8 cellular contexts compared by ENCODE assay signal in the genomic region with DNA sequence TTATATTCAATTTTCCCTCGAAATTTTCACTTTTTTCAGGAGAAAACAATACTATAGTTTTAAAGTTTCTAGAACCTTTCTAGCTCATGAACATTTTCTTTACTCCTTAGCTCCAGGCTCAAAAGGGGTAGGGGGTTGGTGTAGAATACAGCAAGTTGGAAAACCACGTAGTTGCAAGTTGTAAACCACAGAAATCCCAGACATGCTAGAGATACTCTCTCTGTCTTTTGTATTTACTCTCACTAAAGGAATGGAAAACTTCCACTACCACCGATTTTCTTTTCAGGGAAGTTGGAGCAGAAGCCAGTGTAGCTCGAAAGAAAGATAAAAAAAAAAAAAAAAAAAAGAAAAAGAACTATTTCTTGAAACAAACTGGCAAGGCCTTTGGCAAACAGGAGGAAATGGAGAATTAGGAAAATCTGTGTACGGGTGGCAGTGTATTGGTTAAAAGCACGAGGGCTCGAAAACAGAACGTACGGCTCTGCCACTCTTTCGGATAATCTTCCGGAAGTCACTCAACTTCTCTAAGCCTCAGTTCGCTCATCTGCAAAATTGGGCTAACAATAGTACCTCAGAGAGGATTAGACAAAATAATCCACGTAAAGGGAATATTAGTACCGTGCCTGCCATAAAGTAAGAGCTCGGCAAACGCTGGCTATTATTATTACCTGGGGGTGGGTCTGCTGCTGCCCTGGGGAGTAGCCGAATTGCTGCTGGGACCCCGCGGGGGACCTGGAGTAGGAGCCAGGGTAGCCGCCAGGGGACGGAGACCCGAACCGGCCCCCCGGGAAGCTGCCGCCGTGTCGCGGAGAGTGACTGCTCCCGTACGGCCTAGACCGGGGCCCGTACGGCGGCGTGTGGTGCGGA. TPM values are rescaled to one million over a fixed set of nuclear protein-coding genes. Genes with fewer than 3 reads are reported as not detected.
DNase-seq lines count a peak whose midpoint lies in the region; ATAC-seq, FAIRE-seq and TF ChIP-seq lines count a peak whose summit lies in the region.

No MANE protein-coding gene starts in this region.

- no peaks in the 10 kb centered on the region for H3K27me3 ChIP-seq in SJSA1 (replicated peaks)
- no peaks in the 10 kb centered on the region for H3K27me3 ChIP-seq in endothelial cell of umbilical vein (ENCODE audit: control insufficient read depth in 2 of 2, insufficient read depth in 2 of 2, low read length in 2 of 2)
- no peaks in the 10 kb centered on the region for H3K27me3 ChIP-seq in muscle layer of duodenum (ENCODE audit: low read depth, low read length)

- peak overlapping the region; percentile 73 for H3K27ac ChIP-seq in SJSA1
- H3K27ac ChIP-seq in endothelial cell of umbilical vein (ENCODE audit: insufficient read depth, low read depth, low read length), result peak overlapping the region; percentile 67
- H3K27ac ChIP-seq in muscle layer of duodenum (ENCODE audit: low read length), result peak overlapping the region; percentile 94

- no peaks in the 10 kb centered on the region for H3K9me1 ChIP-seq in endothelial cell of umbilical vein (replicated peaks; ENCODE audit: control insufficient read depth, extremely low read depth, insufficient read depth, low read length)

- H3K4me3 ChIP-seq in SJSA1 (peak overlapping the region; percentile 90), endothelial cell of umbilical vein (replicated peaks in 1 of 3; ENCODE audit: insufficient read depth in 1 of 3, low read depth in 1 of 3, low read length in 3 of 3) (peak overlapping the region; percentile 63 to 99 (median 99)), muscle layer of duodenum (ENCODE audit: low read depth in 1 of 2, low read length in 2 of 2) (peak overlapping the region; percentile 99)

- H3K36me3 ChIP-seq in SJSA1 (peaks cover 21% of the 10 kb centered on the region), endothelial cell of umbilical vein (ENCODE audit: control insufficient read depth in 2 of 2, extremely low read depth in 1 of 2, insufficient read depth in 2 of 2, low read length in 2 of 2) (no peaks in the 10 kb centered on the region), muscle layer of duodenum (ENCODE audit: control insufficient read depth in 1 of 2, insufficient read depth in 2 of 2, low read length in 2 of 2) (peaks cover 0 to 8% of the 10 kb centered on the region in 2 donors)

- no peak for FAIRE-seq in endothelial cell of umbilical vein (lab: Jason Lieb, UNC)

- CTCF ChIA-PET in endothelial cell of umbilical vein (lab: Charles Lee), result interaction anchor here (0.6 to 3.7 kb wide), 11 partner anchors 9 to 582 kb away, joined by 3 to 23 read pairs (median 3); no protein-coding TSS in a partner anchor

- ATAC-seq in GM18498 (IDR thresholded peaks at IDR 0.05; ENCODE audit: unreplicated experiment) (peak; percentile 3), HG03064 (IDR thresholded peaks at IDR 0.05; ENCODE audit: low read depth, unreplicated experiment) (peak; percentile 44), GM21381 (IDR thresholded peaks at IDR 0.05; ENCODE audit: unreplicated experiment) (no peak)

- TSS peak; percentile 68 for BruUV-seq in endothelial cell of umbilical vein (replicated peaks; lab: Mats Ljungman, UMichigan)

- intact Hi-C loops in endothelial cell of umbilical vein (cut with micrococcal nuclease), result loop anchor here (1.0 to 10.0 kb wide), 4 partner anchors 165 to 1571 kb away; a partner anchor contains a TSS

- H3K4me1 ChIP-seq in SJSA1 (replicated peaks) (peaks cover 16% of the 10 kb centered on the region), endothelial cell of umbilical vein (ENCODE audit: control insufficient read depth, extremely low read depth, insufficient read depth, low read length) (peaks cover 14% of the 10 kb centered on the region), muscle layer of duodenum (ENCODE audit: control insufficient read depth in 1 of 2, insufficient read depth in 2 of 2, low read length in 2 of 2) (peaks cover 12 to 21% of the 10 kb centered on the region in 2 donors)

- H4K20me1 ChIP-seq in endothelial cell of umbilical vein (replicated peaks; ENCODE audit: control insufficient read depth, extremely low read depth, insufficient read depth, low read length), result no peaks in the 10 kb centered on the region

- peak; percentile 49 for DNase-seq in ACHN
- DNase-seq in SJSA1 (ENCODE audit: low read depth in 1 of 2, low spot score in 2 of 2), result peak in 1 of 2 experiments; percentile 29
- no peak for DNase-seq in endothelial cell of umbilical vein (ENCODE audit: low read depth, low spot score)
- no peak for DNase-seq in GDM1 (lab: John Stamatoyannopoulos, UW)

- H3K79me2 ChIP-seq in endothelial cell of umbilical vein (ENCODE audit: control insufficient read depth, insufficient read depth, low read length), result peaks cover 53% of the 10 kb centered on the region

- peak overlapping the region; percentile 92 for H3K4me2 ChIP-seq in endothelial cell of umbilical vein (ENCODE audit: insufficient read depth, low read length)

- H3K9ac ChIP-seq in endothelial cell of umbilical vein (replicated peaks; ENCODE audit: extremely low read depth, insufficient read depth, low read length), result peak overlapping the region; percentile 75

- no peak for TF ChIP-seq POLR2A in endothelial cell of umbilical vein (IDR thresholded peaks at IDR 0.05; ENCODE audit: low read depth, low read length)

- peak overlapping the region; percentile 91 for H2AFZ ChIP-seq in endothelial cell of umbilical vein (ENCODE audit: low read depth, low read length)

- in situ Hi-C loops in ACHN (cut with HindIII; ENCODE audit: low pct_ligation_motif_present, low pct_unique_long_range_greater_than_20kb, low sequenced_read_pairs), result no loop called here

- peaks cover 2% of the 10 kb centered on the region for H3K9me3 ChIP-seq in SJSA1 (replicated peaks)
- H3K9me3 ChIP-seq in endothelial cell of umbilical vein (replicated peaks; ENCODE audit: control insufficient read depth, insufficient read depth, low read length), result no peaks in the 10 kb centered on the region
- no peaks in the 10 kb centered on the region for H3K9me3 ChIP-seq in muscle layer of duodenum (ENCODE audit: control insufficient read depth in 1 of 2, low read length in 2 of 2)

- no peak for TF ChIP-seq CTCF in endothelial cell of umbilical vein (IDR thresholded peaks at IDR 0.05; ENCODE audit: extremely low read depth in 1 of 2, insufficient read depth in 1 of 2, low read depth in 1 of 2, low read length in 2 of 2)

- dilution Hi-C loops in endothelial cell of umbilical vein (cut with MboI; ENCODE audit: extremely low pct_ligation_motif_present, low sequenced_read_pairs), result no loop called here

- POLR2A ChIA-PET in endothelial cell of umbilical vein (lab: Charles Lee), result interaction anchor here (0.5 kb wide), 1 partner anchor 120 kb away, joined by 3 read pairs; no protein-coding TSS in a partner anchor

TF ChIP-seq in endothelial cell of umbilical vein, 7 proteins besides CTCF, POLR2A, EP300 and RAD21:
- TF ChIP-seq POLR2AphosphoS5 (IDR thresholded peaks at IDR 0.05; ENCODE audit: insufficient read depth, low read depth, low read length) (no peak), EZH2 (IDR thresholded peaks at IDR 0.05; ENCODE audit: borderline replicate concordance, low read depth, low read length, severe bottlenecking) (no peak), JUN (IDR thresholded peaks at IDR 0.05; ENCODE audit: borderline replicate concordance, insufficient read depth, insufficient read length, low read depth) (no peak), FOS (IDR thresholded peaks at IDR 0.05; ENCODE audit: borderline replicate concordance, insufficient read depth, low read length) (no peak), GATA2 (IDR thresholded peaks at IDR 0.05; ENCODE audit: insufficient read depth, insufficient read length, low read depth, low read length) (no peak), MYC (IDR thresholded peaks at IDR 0.05; ENCODE audit: low read depth, low read length) (no peak)
- TF ChIP-seq, protein P1, sequence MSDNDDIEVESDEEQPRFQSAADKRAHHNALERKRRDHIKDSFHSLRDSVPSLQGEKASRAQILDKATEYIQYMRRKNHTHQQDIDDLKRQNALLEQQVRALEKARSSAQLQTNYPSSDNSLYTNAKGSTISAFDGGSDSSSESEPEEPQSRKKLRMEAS (IDR thresholded peaks at IDR 0.05; ENCODE audit: insufficient read depth, insufficient read length), result no peak

RNA-seq across cellular contexts. Expression of a gene that starts 0.6 kb away (rescaled TPM):
- 40.1 and 53.2 TPM in 2 replicates for total RNA-seq in SJSA1 (2014; rRNA removed; shearing (Covaris generic))
- 40.5 and 40.9 TPM in 2 replicates for total RNA-seq in endothelial cell of umbilical vein
- polyA plus RNA-seq in endothelial cell of umbilical vein, result 47.7 and 56.4 TPM in 2 replicates
- polyA plus RNA-seq in endothelial cell of umbilical vein (2011; cell fraction: cytosol; rRNA removed), result 29.8 and 36.1 TPM in 2 replicates
- polyA plus RNA-seq in endothelial cell of umbilical vein (2011; cell fraction: nucleus; rRNA removed), result 11.1 and 15.3 TPM in 2 replicates
- 34.2 and 34.6 TPM in 2 replicates for polyA plus RNA-seq in endothelial cell of umbilical vein (2012)
- polyA minus RNA-seq in endothelial cell of umbilical vein, result 3.3 and 3.9 TPM in 2 replicates
- polyA minus RNA-seq in endothelial cell of umbilical vein (2011; cell fraction: cytosol; rRNA and poly(A)+ RNA removed), result 13.8 TPM
- polyA minus RNA-seq in endothelial cell of umbilical vein (2011; cell fraction: nucleus; rRNA and poly(A)+ RNA removed), result 6.2 and 7.8 TPM in 2 replicates

RNA-seq across cellular contexts. Expression of a gene that starts 1.0 kb away (rescaled TPM):
- 17.1 and 20.5 TPM in 2 replicates for total RNA-seq in SJSA1 (2014; rRNA removed; shearing (Covaris generic))
- 1.4 and 2.2 TPM in 2 replicates for total RNA-seq in endothelial cell of umbilical vein
- polyA plus RNA-seq in endothelial cell of umbilical vein, result 0.91 and 1.2 TPM in 2 replicates
- polyA plus RNA-seq in endothelial cell of umbilical vein (2011; cell fraction: cytosol; rRNA removed), result 1.3 and 1.5 TPM in 2 replicates
- polyA plus RNA-seq in endothelial cell of umbilical vein (2011; cell fraction: nucleus; rRNA removed), result 0.94 and 1.3 TPM in 2 replicates
- 3.5 and 4.5 TPM in 2 replicates for polyA plus RNA-seq in endothelial cell of umbilical vein (2012)
- polyA minus RNA-seq in endothelial cell of umbilical vein, result 1.5 and 2.1 TPM in 2 replicates
- not detected for polyA minus RNA-seq in endothelial cell of umbilical vein (2011; cell fraction: cytosol; rRNA and poly(A)+ RNA removed)
- 2.5 and 4.1 TPM in 2 replicates for polyA minus RNA-seq in endothelial cell of umbilical vein (2011; cell fraction: nucleus; rRNA and poly(A)+ RNA removed)
